In the genomic region with DNA sequence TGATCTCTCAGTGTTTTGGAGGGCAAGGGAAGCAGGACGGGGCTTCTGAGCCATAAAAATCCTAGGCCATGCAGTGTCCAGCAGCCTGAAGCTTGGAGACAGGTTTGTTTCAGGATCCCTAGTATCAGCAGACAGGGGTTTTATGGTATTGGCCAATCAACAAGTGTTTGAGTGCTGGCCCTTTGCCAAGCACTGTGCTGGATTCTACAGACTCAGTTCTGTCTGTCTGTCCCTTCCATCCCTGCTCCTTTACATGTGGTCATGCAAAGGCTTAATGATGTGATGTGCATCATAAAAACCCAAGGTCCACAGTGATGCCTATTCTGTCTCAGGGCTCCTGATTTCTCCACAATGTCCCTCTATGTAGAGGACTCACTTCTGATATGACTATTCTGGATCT, we compare ENCODE assay signal across 8 cellular contexts.
"Had no signal": no experiment of that assay in that cellular context is flagged by ENCODE, and none has a peak within 500 bp of the region (broad histone marks: within the 10 kb centered on the region; RNA-seq: fewer than 3 reads in every experiment).

No MANE protein-coding gene starts in this region.

- H3K4me3 ChIP-seq: K562 had no signal

- H3K4me1 Mint-ChIP-seq: IgD-negative memory B cell had no signal

- H3K27me3 Mint-ChIP-seq: IgD-negative memory B cell had no signal

- H3K27ac ChIP-seq: HL-60, KMS-11 had no signal

- H3K9ac ChIP-seq: KMS-11 had no signal

- H3K27ac Mint-ChIP-seq: IgD-negative memory B cell had no signal

- H3K4me2 ChIP-seq: KMS-11 had no signal

- H3K4me3 Mint-ChIP-seq: IgD-negative memory B cell had no signal

- DNase-seq: IMR-90, KBM-7, KG1 had no signal

- ATAC-seq: HepG2, K562 had no signal
